Comparison of ENCODE assay signal across 8 cellular contexts in the genomic region with DNA sequence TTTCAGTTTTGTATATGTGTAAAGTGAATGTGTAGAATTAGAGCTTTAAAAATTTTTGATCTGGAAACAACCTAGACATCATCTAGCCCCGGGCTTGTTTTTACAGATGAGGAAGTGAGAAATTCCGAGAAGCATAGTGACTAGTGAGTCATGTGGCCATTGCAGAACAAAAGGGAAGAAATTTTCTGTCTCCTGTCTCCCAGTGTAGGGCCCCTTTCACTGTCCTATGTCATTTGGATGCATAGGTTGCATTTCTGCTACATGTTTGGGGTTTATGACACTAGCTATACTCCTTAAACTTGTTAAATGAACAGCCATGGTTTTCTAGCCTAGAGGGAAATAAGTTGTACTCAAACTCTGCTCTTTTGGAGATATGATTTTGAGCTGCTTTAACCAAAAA.
DNase-seq lines count a peak whose midpoint lies in the region; ATAC-seq and TF ChIP-seq lines count a peak whose summit lies in the region.

No MANE protein-coding gene starts in this region.

- no peaks in the 10 kb centered on the region for H3K4me1 ChIP-seq in Karpas-422 (ENCODE audit: low read length)
- H3K4me1 ChIP-seq in lung (ENCODE audit: control insufficient read depth in 2 of 2, insufficient read depth in 2 of 2, low read length in 2 of 2): peaks cover 2 to 30% of the 10 kb centered on the region in 2 donors
- H3K4me1 ChIP-seq in ascending aorta: peaks cover 8 to 23% of the 10 kb centered on the region in 2 donors

- 23 to 52% methylated on average over 2 of the region's 2 CpGs for WGBS in lung, 2 donors

- H3K27ac ChIP-seq in Karpas-422 (ENCODE audit: low read length) (no peak overlapping the region), lung (ENCODE audit: low read depth in 1 of 2, low read length in 1 of 2) (peak overlapping the region in 1 of 2 donors; percentile 60), ascending aorta (no peak overlapping the region)

- H3K9me3 ChIP-seq in Karpas-422 (ENCODE audit: low read length): no peaks in the 10 kb centered on the region
- no peaks in the 10 kb centered on the region for H3K9me3 ChIP-seq in lung (ENCODE audit: control insufficient read depth in 2 of 2, insufficient read depth in 1 of 2, low read length in 1 of 2)
- H3K9me3 ChIP-seq in ascending aorta: no peaks in the 10 kb centered on the region

- H3K4me3 Mint-ChIP-seq in activated naive CD8-positive, alpha-beta T cell treated with anti-CD3 and anti-CD28 coated beads, Interleukin-2, amount 10 ng/mL, durations not matched to agents 7 days and 5 days: peak overlapping the region; percentile 45

- peaks cover 10% of the 10 kb centered on the region for H3K4me1 Mint-ChIP-seq in activated naive CD8-positive, alpha-beta T cell treated with anti-CD3 and anti-CD28 coated beads, Interleukin-2, amount 10 ng/mL, durations not matched to agents 7 days and 5 days

- H3K9ac ChIP-seq in Karpas-422 (ENCODE audit: low read length): no peak overlapping the region

- H3K27me3 ChIP-seq in Karpas-422 (ENCODE audit: low read length): no peaks in the 10 kb centered on the region
- no peaks in the 10 kb centered on the region for H3K27me3 ChIP-seq in lung (ENCODE audit: control insufficient read depth, insufficient read depth)
- no peaks in the 10 kb centered on the region for H3K27me3 ChIP-seq in ascending aorta

- H3K9me3 Mint-ChIP-seq in activated naive CD8-positive, alpha-beta T cell treated with anti-CD3 and anti-CD28 coated beads, Interleukin-2, amount 10 ng/mL, durations not matched to agents 7 days and 5 days: peaks cover 1% of the 10 kb centered on the region

- no peak for DNase-seq in activated CD4-positive, CD25-positive, alpha-beta regulatory T cell treated with anti-CD3 and anti-CD28 coated beads, Interleukin-2, amount 50 U/mL, for 72 hours
- DNase-seq in Karpas-422 (peak; percentile 56), lung (ENCODE audit: low spot score) (no peak), ascending aorta (ENCODE audit: low spot score in 2 of 2) (no peak), 8988T (no peak)
- DNase-seq in activated naive CD8-positive, alpha-beta T cell treated with anti-CD3 and anti-CD28 coated beads, Interleukin-2, amount 10 ng/mL, durations not matched to agents 7 days and 5 days: no peak

- POLR2A ChIA-PET in activated naive CD8-positive, alpha-beta T cell treated with anti-CD3 and anti-CD28 coated beads, Interleukin-2, amount 10 ng/mL, durations not matched to agents 7 days and 5 days (lab: Charles Lee): interaction anchor here (0.6 kb wide), 1 partner anchor 44 kb away, joined by 4 read pairs; no protein-coding TSS in a partner anchor

- H3K27ac Mint-ChIP-seq in activated naive CD8-positive, alpha-beta T cell treated with anti-CD3 and anti-CD28 coated beads, Interleukin-2, amount 10 ng/mL, durations not matched to agents 7 days and 5 days: peak overlapping the region; percentile 37

- ATAC-seq in activated CD4-positive, CD25-positive, alpha-beta regulatory T cell treated with anti-CD3 and anti-CD28 coated beads, Interleukin-2, amount 50 U/mL, for 24 hours: peak; percentile 92
- peak; percentile 99 for ATAC-seq in GM21825 (IDR thresholded peaks at IDR 0.05; ENCODE audit: unreplicated experiment)
- peak; percentile 87 for ATAC-seq in activated naive CD8-positive, alpha-beta T cell treated with anti-CD3 and anti-CD28 coated beads, Interleukin-2, amount 10 ng/mL, durations not matched to agents 7 days and 5 days (ENCODE audit: low read depth)
- peak; percentile 70 for ATAC-seq in lung (ENCODE audit: insufficient read depth, low FRiP score)

- H3K9me2 ChIP-seq in Karpas-422 (replicated peaks; ENCODE audit: insufficient read depth, low read length): no peaks in the 10 kb centered on the region

- TF ChIP-seq CTCF in lung (IDR thresholded peaks at IDR 0.05; ENCODE audit: control extremely low read depth, extremely low read depth): no peak
- no peak for TF ChIP-seq CTCF in ascending aorta (IDR thresholded peaks at IDR 0.05)

- no peaks in the 10 kb centered on the region for H3K79me2 ChIP-seq in Karpas-422 (ENCODE audit: low read length)

- H3K36me3 Mint-ChIP-seq in activated naive CD8-positive, alpha-beta T cell treated with anti-CD3 and anti-CD28 coated beads, Interleukin-2, amount 10 ng/mL, durations not matched to agents 7 days and 5 days: peaks cover 5% of the 10 kb centered on the region

- H3K4me2 ChIP-seq in Karpas-422 (ENCODE audit: low read depth, low read length, poor library complexity, severe bottlenecking): no peak overlapping the region

- no peaks in the 10 kb centered on the region for H4K20me1 ChIP-seq in Karpas-422 (ENCODE audit: insufficient read depth, low read depth, low read length)

- H3K4me3 ChIP-seq in Karpas-422 (ENCODE audit: low read length) (no peak overlapping the region), lung (no peak overlapping the region), ascending aorta (no peak overlapping the region)

- H3K27me3 Mint-ChIP-seq in activated naive CD8-positive, alpha-beta T cell treated with anti-CD3 and anti-CD28 coated beads, Interleukin-2, amount 10 ng/mL, durations not matched to agents 7 days and 5 days: no peaks in the 10 kb centered on the region

- intact Hi-C loops in ascending aorta (cut with DNase I): no loop called here

- H3K36me3 ChIP-seq in Karpas-422 (ENCODE audit: insufficient read depth, low read length): no peaks in the 10 kb centered on the region
- H3K36me3 ChIP-seq in lung (ENCODE audit: control insufficient read depth in 2 of 2, insufficient read depth in 2 of 2, low read length in 2 of 2): no peaks in the 10 kb centered on the region
- no peaks in the 10 kb centered on the region for H3K36me3 ChIP-seq in ascending aorta

- no peak overlapping the region for H2AFZ ChIP-seq in Karpas-422 (ENCODE audit: low read length)
